8 cellular contexts compared by ENCODE assay signal in the genomic region with DNA sequence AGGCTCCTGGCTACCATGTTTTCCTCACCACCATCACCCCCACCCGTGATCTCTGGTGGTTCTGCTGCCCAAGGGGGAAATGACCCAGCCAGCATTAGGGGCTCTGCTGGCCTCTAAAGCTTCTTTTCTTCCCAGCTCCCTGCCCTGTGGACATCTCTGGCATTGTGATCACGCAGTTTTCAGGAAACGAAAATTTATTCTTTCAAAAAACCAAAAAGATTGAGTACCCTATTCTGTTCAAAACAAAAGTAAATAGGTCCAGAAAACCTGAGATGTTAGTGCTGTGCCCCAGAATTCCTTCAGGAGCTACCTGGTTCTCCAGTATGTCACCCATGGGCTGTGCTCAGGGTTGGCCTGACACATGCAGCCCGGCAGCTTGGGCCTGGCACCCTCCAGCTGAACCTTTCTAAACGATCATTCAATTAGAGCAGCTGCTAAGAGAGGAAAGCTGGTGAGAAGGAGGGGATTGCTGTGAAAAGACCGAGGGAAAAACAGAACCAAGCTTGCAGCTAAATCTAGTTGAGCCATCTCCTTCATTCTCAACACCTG.
DNase-seq lines count a peak whose midpoint lies in the region; ATAC-seq lines count a peak whose summit lies in the region.

No MANE protein-coding gene starts in this region.

- peak; percentile 30 for ATAC-seq in GM21526 (IDR thresholded peaks at IDR 0.05; ENCODE audit: low FRiP score, unreplicated experiment)
- no peak for ATAC-seq in GM21447 (IDR thresholded peaks at IDR 0.05; ENCODE audit: unreplicated experiment)

- peak; percentile 30 for DNase-seq in Ammon's horn (ENCODE audit: low spot score)
- peak; percentile 48 for DNase-seq in SW480 (ENCODE audit: low spot score)
- DNase-seq in medulla oblongata (ENCODE audit: extremely low spot score), result peak; percentile 30
- no peak for DNase-seq in KG1 (lab: John Stamatoyannopoulos, UW)
- DNase-seq in cerebellar cortex (ENCODE audit: low spot score), result no peak
- no peak for DNase-seq in activated naive CD4-positive, alpha-beta T cell treated with anti-CD3 and anti-CD28 coated beads, Interleukin-2, amount 50 U/mL, for 16 hours

Comparison
In these comparisons a context has a peak if more than half of its experiments do, and no peak if none do; other contexts are left out.
1. DNase-seq: peak in Ammon's horn (single experiment), SW480 (single experiment) and medulla oblongata (single experiment); none in KG1 (single experiment), cerebellar cortex (single experiment) and activated naive CD4-positive, alpha-beta T cell treated with anti-CD3 and anti-CD28 coated beads, Interleukin-2, amount 50 U/mL, for 16 hours (single experiment).